Comparison of ENCODE assay signal across 9 cellular contexts in the genomic region with DNA sequence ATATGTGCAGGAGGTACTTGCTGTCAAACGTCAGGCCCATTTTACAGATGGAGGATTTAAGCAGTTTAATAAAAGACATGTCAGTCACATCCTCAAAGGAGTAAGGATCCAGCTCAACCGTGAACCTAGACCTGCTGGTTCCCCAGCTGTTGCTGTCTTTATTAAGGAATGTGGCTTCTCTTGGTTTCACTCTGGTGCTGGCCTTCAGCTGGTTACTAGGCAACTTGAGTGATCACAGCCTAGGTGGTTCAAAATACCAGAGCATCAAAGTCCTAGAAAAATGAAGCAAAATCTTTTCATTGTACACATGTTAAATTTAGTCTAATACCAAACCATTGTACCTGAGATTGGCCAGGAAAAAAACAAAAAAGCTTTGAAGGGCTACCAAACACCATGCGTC. TPM values are rescaled to one million over a fixed set of nuclear protein-coding genes. Genes with fewer than 3 reads are reported as not detected.
A peak's percentile ranks its signal among the peaks of the same experiment; 100 is the strongest.
DNase-seq lines count a peak whose midpoint lies in the region; ATAC-seq and TF ChIP-seq lines count a peak whose summit lies in the region.
"Had no signal": no experiment of that assay in that cellular context is flagged by ENCODE, and none has a peak within 500 bp of the region (broad histone marks: within the 10 kb centered on the region; RNA-seq: fewer than 3 reads in every experiment).

No MANE protein-coding gene starts in this region.

- no peaks in the 10 kb centered on the region for H3K36me3 Mint-ChIP-seq in activated T-cell treated with anti-CD3 and anti-CD28 coated beads, Interleukin-2, amount 50 U/mL, for 24 hours (ENCODE audit: low read depth)

- H3K27ac Mint-ChIP-seq in activated T-cell treated with anti-CD3 and anti-CD28 coated beads, Interleukin-2, amount 50 U/mL, for 24 hours = peak overlapping the region; percentile 93

- H3K27ac ChIP-seq in breast epithelium (no peak overlapping the region), subcutaneous abdominal adipose tissue (ENCODE audit: low read depth, low read length) (peak overlapping the region; percentile 63)

- intact Hi-C loops in breast epithelium (cut with DNase I; ENCODE audit: low total_unique reads) = no loop called here

- H3K4me1 ChIP-seq in breast epithelium = no peaks in the 10 kb centered on the region
- peaks cover 0 to 13% (median 11%) of the 10 kb centered on the region in 5 donors for H3K4me1 ChIP-seq in subcutaneous abdominal adipose tissue (ENCODE audit: control insufficient read depth in 5 of 5, insufficient read depth in 5 of 5, low read length in 5 of 5)

- H3K27me3 Mint-ChIP-seq in activated T-cell treated with anti-CD3 and anti-CD28 coated beads, Interleukin-2, amount 50 U/mL, for 24 hours = peaks cover 10% of the 10 kb centered on the region

- peak; percentile 49 for ATAC-seq in HG03039 (IDR thresholded peaks at IDR 0.05; ENCODE audit: unreplicated experiment)

- H3K4me3 ChIP-seq in breast epithelium (peak overlapping the region; percentile 19 to 45 (median 23)), subcutaneous abdominal adipose tissue (ENCODE audit: low read depth in 1 of 5, low read length in 5 of 5) (peak overlapping the region in 3 of 5 donors; percentile 46 to 65 (median 55))

- H3K9me3 Mint-ChIP-seq in activated T-cell treated with anti-CD3 and anti-CD28 coated beads, Interleukin-2, amount 50 U/mL, for 24 hours = no peaks in the 10 kb centered on the region

- peaks cover 25% of the 10 kb centered on the region for H3K4me1 Mint-ChIP-seq in activated T-cell treated with anti-CD3 and anti-CD28 coated beads, Interleukin-2, amount 50 U/mL, for 24 hours (ENCODE audit: low read depth)

- no peaks in the 10 kb centered on the region for H3K36me3 ChIP-seq in breast epithelium
- H3K36me3 ChIP-seq in subcutaneous abdominal adipose tissue (ENCODE audit: control insufficient read depth in 5 of 5, insufficient read depth in 5 of 5, low read length in 5 of 5) = no peaks in the 10 kb centered on the region

- H3K9ac ChIP-seq in subcutaneous abdominal adipose tissue (ENCODE audit: low read length in 5 of 5) = peak overlapping the region in 1 of 5 donors; percentile 51

- H3K9me3 ChIP-seq in breast epithelium (no peaks in the 10 kb centered on the region), subcutaneous abdominal adipose tissue (ENCODE audit: control insufficient read depth in 5 of 5, low read length in 5 of 5) (no peaks in the 10 kb centered on the region)

- no peak for DNase-seq in activated T-cell treated with anti-CD3 and anti-CD28 coated beads, Interleukin-2, amount 50 U/mL, for 24 hours
- DNase-seq in activated T-cell treated with anti-CD3 and anti-CD28 coated beads, Interleukin-2, amount 50 U/mL, for 48 hours = no peak
- DNase-seq in breast epithelium (ENCODE audit: low spot score in 2 of 2) (no peak), NCI-H345 treated with DMSO at 0.1 percent for 48 hours (lab: John Stamatoyannopoulos, UW; ENCODE audit: unreplicated experiment) (no peak), NCI-H2171 (lab: John Stamatoyannopoulos, UW) (no peak), iPS-NIHi11 (ENCODE audit: low spot score) (no peak)
- DNase-seq: activated CD4-positive, CD25-positive, alpha-beta regulatory T cell had no signal

- no peak for TF ChIP-seq CTCF in breast epithelium (IDR thresholded peaks at IDR 0.05)

- TF ChIP-seq POLR2A in breast epithelium (IDR thresholded peaks at IDR 0.05) = no peak

- H3K4me3 Mint-ChIP-seq in activated T-cell treated with anti-CD3 and anti-CD28 coated beads, Interleukin-2, amount 50 U/mL, for 24 hours = peak overlapping the region; percentile 71

- H3K27me3 ChIP-seq in breast epithelium (peaks cover 0 to 9% of the 10 kb centered on the region in 2 donors), subcutaneous abdominal adipose tissue (ENCODE audit: control insufficient read depth in 5 of 5, insufficient read depth in 4 of 5, low read length in 5 of 5) (no peaks in the 10 kb centered on the region)

RNA-seq across cellular contexts. Expression of a gene that starts 32.7 kb away (rescaled TPM):
- total RNA-seq in breast epithelium = not detected
